11 cellular contexts compared by ENCODE assay signal in genomic region chr12:64733857-64734256, GRCh38. TPM values are rescaled to one million over a fixed set of nuclear protein-coding genes. Genes with fewer than 3 reads are reported as not detected.
A peak's percentile ranks its signal among the peaks of the same experiment; 100 is the strongest.
DNase-seq lines count a peak whose midpoint lies in the region; ATAC-seq, FAIRE-seq and TF ChIP-seq lines count a peak whose summit lies in the region.
"Had no signal": no experiment of that assay in that cellular context is flagged by ENCODE, and none has a peak within 500 bp of the region (broad histone marks: within the 10 kb centered on the region; RNA-seq: fewer than 3 reads in every experiment).

No MANE protein-coding gene starts in this region.

- dilution Hi-C loops in keratinocyte (cut with MboI; ENCODE audit: extremely low pct_ligation_motif_present, low sequenced_read_pairs) = no loop called here

- peak overlapping the region; percentile 11 for H3K4me2 ChIP-seq in keratinocyte (ENCODE audit: control insufficient read depth, extremely low read depth, insufficient read depth, low read depth, low read length)

- H3K27me3 Mint-ChIP-seq in activated naive CD4-positive, alpha-beta T cell treated with anti-CD3 and anti-CD28 coated beads, Interleukin-2, amount 10 ng/mL, durations not matched to agents 7 days and 5 days = no peaks in the 10 kb centered on the region
- no peaks in the 10 kb centered on the region for H3K27me3 Mint-ChIP-seq in T-cell

- H3K27me3 ChIP-seq in keratinocyte (ENCODE audit: control insufficient read depth, extremely low read depth, insufficient read depth, low read length) = no peaks in the 10 kb centered on the region
- H3K27me3 ChIP-seq in WERI-Rb-1 (ENCODE audit: insufficient read depth, low read depth, severe bottlenecking) = no peaks in the 10 kb centered on the region

- H3K4me3 ChIP-seq in AG10803 (ENCODE audit: low read length) (no peak overlapping the region), keratinocyte (ENCODE audit: control insufficient read depth in 2 of 3, extremely low read depth in 1 of 3, insufficient read depth in 2 of 3, low read depth in 1 of 3, low read length in 3 of 3) (no peak overlapping the region), WERI-Rb-1 (ENCODE audit: low read depth, low read length) (no peak overlapping the region)

- no peaks in the 10 kb centered on the region for H3K79me2 ChIP-seq in keratinocyte (ENCODE audit: control insufficient read depth, insufficient read depth, low read length)

- H3K36me3 ChIP-seq in keratinocyte (ENCODE audit: control insufficient read depth in 2 of 2, extremely low read depth in 1 of 2, insufficient read depth in 2 of 2, low read length in 2 of 2) (peaks cover 1 to 6% of the 10 kb centered on the region in 2 experiments), WERI-Rb-1 (peaks cover 28% of the 10 kb centered on the region)

- no peak overlapping the region for H3K27ac Mint-ChIP-seq in activated naive CD4-positive, alpha-beta T cell treated with anti-CD3 and anti-CD28 coated beads, Interleukin-2, amount 10 ng/mL, durations not matched to agents 7 days and 5 days
- H3K27ac Mint-ChIP-seq in T-cell = no peak overlapping the region

- H3K9me3 ChIP-seq in keratinocyte (ENCODE audit: control insufficient read depth, low read depth, low read length) = no peaks in the 10 kb centered on the region
- no peaks in the 10 kb centered on the region for H3K9me3 ChIP-seq in WERI-Rb-1 (ENCODE audit: severe bottlenecking)

- FAIRE-seq in keratinocyte (lab: Jason Lieb, UNC) = peak; percentile 34

- H2AFZ ChIP-seq in keratinocyte (ENCODE audit: control insufficient read depth, low read length) = no peak overlapping the region

- TF ChIP-seq CTCF in AG10803 (conservative IDR thresholded peaks at IDR 0.05; ENCODE audit: low read length) (no peak), keratinocyte (optimal IDR thresholded peaks at IDR 0.05 in 1 of 3, IDR thresholded peaks at IDR 0.05 in 1 of 3, conservative IDR thresholded peaks at IDR 0.05 in 1 of 3; ENCODE audit: extremely low read depth in 1 of 3, insufficient read depth in 2 of 3, low read length in 3 of 3) (no peak), WERI-Rb-1 (IDR thresholded peaks at IDR 0.05; ENCODE audit: low read depth, low read length) (no peak)

- no peak overlapping the region for H3K9ac ChIP-seq in keratinocyte (ENCODE audit: control insufficient read depth, extremely low read depth, insufficient read depth, low read length)

- no peak overlapping the region for H3K4me3 Mint-ChIP-seq in activated naive CD4-positive, alpha-beta T cell treated with anti-CD3 and anti-CD28 coated beads, Interleukin-2, amount 10 ng/mL, durations not matched to agents 7 days and 5 days
- no peak overlapping the region for H3K4me3 Mint-ChIP-seq in T-cell

- peak; percentile 15 for DNase-seq in AG10803 (ENCODE audit: low read depth)
- peak; percentile 90 for DNase-seq in NCI-H1105 treated with DMSO at 0.1 percent for 48 hours (lab: John Stamatoyannopoulos, UW)
- peak in 49 of 58 donors; percentile 2 to 75 (median 42) for DNase-seq in anterior cingulate cortex (lab: John Stamatoyannopoulos, UW)
- peak; percentile 38 for DNase-seq in keratinocyte (ENCODE audit: low read depth, low spot score)
- DNase-seq in germinal center (ENCODE audit: low spot score) = no peak
- DNase-seq in WERI-Rb-1 = no peak
- DNase-seq in activated naive CD4-positive, alpha-beta T cell treated with anti-CD3 and anti-CD28 coated beads, Interleukin-2, amount 10 ng/mL, durations not matched to agents 7 days and 5 days = no peak
- no peak for DNase-seq in T-cell
- DNase-seq: activated CD4-positive, alpha-beta T cell treated with anti-CD3 and anti-CD28 coated beads, Interleukin-2, amount 50 U/mL, for 4 hours; NCI-H526 had no signal

- CTCF ChIA-PET in activated naive CD4-positive, alpha-beta T cell treated with anti-CD3 and anti-CD28 coated beads, Interleukin-2, amount 10 ng/mL, durations not matched to agents 7 days and 5 days (lab: Charles Lee) = no interaction called here
- CTCF ChIA-PET in T-cell (lab: Charles Lee) = interaction anchor here in 1 of 2 donors (0.8 kb wide), 1 partner anchor 10 kb away, joined by 3 read pairs; no protein-coding TSS in a partner anchor

- peaks cover 58% of the 10 kb centered on the region for H3K36me3 Mint-ChIP-seq in activated naive CD4-positive, alpha-beta T cell treated with anti-CD3 and anti-CD28 coated beads, Interleukin-2, amount 10 ng/mL, durations not matched to agents 7 days and 5 days
- peaks cover 50% of the 10 kb centered on the region for H3K36me3 Mint-ChIP-seq in T-cell

- POLR2A ChIA-PET in T-cell (lab: Charles Lee) = no interaction called here

- ATAC-seq in T-cell (replicated peaks in 1 of 4) = no peak

- H3K27ac ChIP-seq in keratinocyte (ENCODE audit: control insufficient read depth, insufficient read depth, low read length) (no peak overlapping the region), WERI-Rb-1 (no peak overlapping the region)
- H3K27ac ChIP-seq: C4-2B had no signal

- peaks cover 3% of the 10 kb centered on the region for H3K9me3 Mint-ChIP-seq in activated naive CD4-positive, alpha-beta T cell treated with anti-CD3 and anti-CD28 coated beads, Interleukin-2, amount 10 ng/mL, durations not matched to agents 7 days and 5 days
- no peaks in the 10 kb centered on the region for H3K9me3 Mint-ChIP-seq in T-cell

- no peaks in the 10 kb centered on the region for H3K9me1 ChIP-seq in keratinocyte (ENCODE audit: control insufficient read depth, extremely low read depth, insufficient read depth, low read length)

- H4K20me1 ChIP-seq in keratinocyte (ENCODE audit: control insufficient read depth, extremely low read depth, insufficient read depth, low read length) = no peaks in the 10 kb centered on the region

- peaks cover 30% of the 10 kb centered on the region for H3K4me1 ChIP-seq in keratinocyte (ENCODE audit: control insufficient read depth, extremely low read depth, insufficient read depth, low read length)

- peaks cover 45% of the 10 kb centered on the region for H3K4me1 Mint-ChIP-seq in activated naive CD4-positive, alpha-beta T cell treated with anti-CD3 and anti-CD28 coated beads, Interleukin-2, amount 10 ng/mL, durations not matched to agents 7 days and 5 days
- peaks cover 26 to 32% (median 26%) of the 10 kb centered on the region in 3 donors for H3K4me1 Mint-ChIP-seq in T-cell

RNA-seq across cellular contexts. Expression of gene GNS, which starts 25.3 kb away (rescaled TPM):
- 48.4 to 57.8 TPM (median 57.8 TPM) in 3 replicates for polyA plus RNA-seq in keratinocyte
- polyA plus RNA-seq in keratinocyte (2011; ENCODE audit: low read depth) = 24.8 TPM
- polyA plus RNA-seq in keratinocyte (2011; cell fraction: cytosol; rRNA removed) = 17.0 and 27.9 TPM in 2 replicates
- polyA plus RNA-seq in keratinocyte (2011; cell fraction: nucleus; rRNA removed) = 96.5 and 103 TPM in 2 replicates
- 29.7 and 35.6 TPM in 2 replicates for polyA plus RNA-seq in keratinocyte (2012; ENCODE audit: low replicate concordance)
- polyA minus RNA-seq in keratinocyte = 55.7 to 119 TPM (median 116 TPM) in 3 replicates
- polyA minus RNA-seq in keratinocyte (2011; cell fraction: cytosol; rRNA and poly(A)+ RNA removed) = 47.4 TPM
- polyA minus RNA-seq in keratinocyte (2011; cell fraction: nucleus; rRNA and poly(A)+ RNA removed) = 127 and 260 TPM in 2 replicates
- 10 to 100 TPM; 22.9 to 29.4 (median 25.5) TPM for total RNA-seq in T-cell

Comparison
In these comparisons a context has a peak if more than half of its experiments do, and no peak if none do; other contexts are left out.
1. DNase-seq: peak in AG10803 (single experiment), NCI-H1105 treated with DMSO at 0.1 percent for 48 hours (single experiment), anterior cingulate cortex (49 of 58) and keratinocyte (single experiment); none in germinal center (single experiment), WERI-Rb-1 (single experiment), activated naive CD4-positive, alpha-beta T cell treated with anti-CD3 and anti-CD28 coated beads, Interleukin-2, amount 10 ng/mL, durations not matched to agents 7 days and 5 days (single experiment) and T-cell (0 of 34).